In the genomic region with DNA sequence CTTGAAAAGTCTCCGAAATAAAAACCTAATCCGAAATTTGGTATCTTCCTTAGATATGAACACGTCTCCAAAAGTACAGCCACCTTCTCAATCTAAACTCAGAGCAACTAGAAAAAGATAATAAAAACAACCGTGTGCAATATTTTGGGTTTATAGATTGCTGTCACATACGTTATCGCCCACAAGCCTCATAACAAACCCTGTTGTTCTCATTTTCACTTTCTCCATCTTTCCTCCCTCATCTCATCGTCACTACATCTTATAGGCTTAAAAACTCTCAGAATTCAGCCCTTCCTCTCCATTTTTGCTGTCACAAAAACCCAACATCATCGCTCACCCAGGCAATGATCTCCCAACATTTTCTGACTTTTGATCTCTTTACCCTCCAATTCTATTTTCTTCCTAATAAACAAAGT, we compare ENCODE assay signal across 8 cellular contexts. TPM values are rescaled to one million over a fixed set of nuclear protein-coding genes. Genes with fewer than 3 reads are reported as not detected.
DNase-seq lines count a peak whose midpoint lies in the region; ATAC-seq and TF ChIP-seq lines count a peak whose summit lies in the region.

No MANE protein-coding gene starts in this region.

- H2AFZ ChIP-seq in DND-41 (ENCODE audit: low read depth, low read length), result peak overlapping the region; percentile 75

- H4K20me1 ChIP-seq in DND-41 (ENCODE audit: insufficient read depth, low read length), result peaks cover 3% of the 10 kb centered on the region; the same call in 1 of the 2 replicates

- no peak for TF ChIP-seq CTCF in DND-41 (IDR thresholded peaks at IDR 0.05; ENCODE audit: borderline replicate concordance, extremely low read depth, low read length, poor library complexity, severe bottlenecking)

- peak overlapping the region; percentile 79 for H3K27ac ChIP-seq in DND-41 (ENCODE audit: low read length)
- H3K27ac ChIP-seq in angular gyrus (ENCODE audit: low read depth, low read length), result peak overlapping the region; percentile 31
- no peak overlapping the region for H3K27ac ChIP-seq in mesodermal cell (ENCODE audit: low read depth, low read length, severe bottlenecking)

- peak overlapping the region; percentile 67 for H3K9ac ChIP-seq in DND-41 (ENCODE audit: low read depth, low read length)

- H3K9me3 ChIP-seq in DND-41 (ENCODE audit: insufficient read depth, low read length, severe bottlenecking) (no peaks in the 10 kb centered on the region), mesodermal cell (ENCODE audit: control insufficient read depth, low read length) (no peaks in the 10 kb centered on the region)

- peak; percentile 25 for ATAC-seq in DND-41 (ENCODE audit: insufficient read depth, low read depth)
- ATAC-seq in HG02678 (IDR thresholded peaks at IDR 0.05; ENCODE audit: unreplicated experiment), result peak; percentile 13
- ATAC-seq in HG03097 (IDR thresholded peaks at IDR 0.05; ENCODE audit: low FRiP score, unreplicated experiment), result no peak

- WGBS in mesodermal cell (ENCODE audit: insufficient coverage in 2 of 2), 2 experiments, result 54 to 61% methylated on average over 4 to 6 of the region's 8 CpGs

- H3K36me3 ChIP-seq in DND-41 (ENCODE audit: insufficient read depth, low read length) (peaks cover 10% of the 10 kb centered on the region), mesodermal cell (ENCODE audit: control insufficient read depth, insufficient read depth, low read length) (no peaks in the 10 kb centered on the region)

- H3K4me3 ChIP-seq in DND-41 (ENCODE audit: low read depth in 1 of 2, low read length in 2 of 2), result peak overlapping the region; percentile 86 to 97; a peak in 3 of 4 replicates
- peak overlapping the region; percentile 89 for H3K4me3 ChIP-seq in mesodermal cell (ENCODE audit: extremely low read depth, insufficient read depth, low read length, poor library complexity, severe bottlenecking)

- H3K4me1 ChIP-seq in DND-41 (ENCODE audit: insufficient read depth, low read length) (peaks cover 46% of the 10 kb centered on the region), mesodermal cell (ENCODE audit: control insufficient read depth, insufficient read depth, low read length, poor library complexity, severe bottlenecking) (no peaks in the 10 kb centered on the region)

- peak overlapping the region; percentile 78 for H3K4me2 ChIP-seq in DND-41 (ENCODE audit: insufficient read depth, low read length)

- peaks cover 45% of the 10 kb centered on the region for H3K79me2 ChIP-seq in DND-41 (ENCODE audit: insufficient read depth, low read length)

- H3K27me3 ChIP-seq in DND-41 (ENCODE audit: insufficient read depth, low read length, poor library complexity), result no peaks in the 10 kb centered on the region

- DNase-seq in DND-41, result no peak
- DNase-seq in NK-92 (lab: John Stamatoyannopoulos, UW; ENCODE audit: unreplicated experiment), result no peak
- DNase-seq in DMS79 (lab: John Stamatoyannopoulos, UW), result no peak
- DNase-seq in NCI-H146 treated with DMSO at 0.1 percent for 48 hours (lab: John Stamatoyannopoulos, UW; ENCODE audit: unreplicated experiment), result no peak

RNA-seq across cellular contexts. Expression of a gene that starts 0.4 kb away (rescaled TPM):
- 6.5 TPM for polyA plus RNA-seq in mesodermal cell (2013, experiment 1 of 2)
- 5.2 TPM for polyA plus RNA-seq in mesodermal cell (2013, experiment 2 of 2)

RNA-seq across cellular contexts. Expression of a gene that starts 11.1 kb away (rescaled TPM):
- 59.6 TPM for polyA plus RNA-seq in mesodermal cell (2013, experiment 1 of 2)
- polyA plus RNA-seq in mesodermal cell (2013, experiment 2 of 2), result 64.2 TPM
